Comparison of ENCODE assay signal across 9 cellular contexts in genomic region chr1:26994020-26994745, GRCh38. TPM values are rescaled to one million over a fixed set of nuclear protein-coding genes. Genes with fewer than 3 reads are reported as not detected.
DNase-seq lines count a peak whose midpoint lies in the region; ATAC-seq and TF ChIP-seq lines count a peak whose summit lies in the region.
"Had no signal": no experiment of that assay in that cellular context is flagged by ENCODE, and none has a peak within 500 bp of the region (broad histone marks: within the 10 kb centered on the region; RNA-seq: fewer than 3 reads in every experiment).

No MANE protein-coding gene starts in this region.

- TF ChIP-seq POLR2A in heart left ventricle (IDR thresholded peaks at IDR 0.05) (no peak), GM18505 (IDR thresholded peaks at IDR 0.05; ENCODE audit: borderline replicate concordance, extremely low read depth, insufficient read depth, insufficient read length) (no peak)

- TF ChIP-seq CTCF in heart left ventricle (IDR thresholded peaks at IDR 0.05) = no peak
- no peak for TF ChIP-seq CTCF in coronary artery (IDR thresholded peaks at IDR 0.05)

- H3K27me3 ChIP-seq in heart left ventricle = peaks cover 0 to 41% (median 13%) of the 10 kb centered on the region in 9 donors
- H3K27me3 ChIP-seq in mucosa of stomach (ENCODE audit: control insufficient read depth, insufficient read depth, low read length) = no peaks in the 10 kb centered on the region

- H3K27ac ChIP-seq in heart left ventricle (peak overlapping the region in 10 of 12 donors; percentile 46 to 79 (median 61)), SK-N-MC (no peak overlapping the region), coronary artery (peak overlapping the region; percentile 60 to 85)

- peaks cover 6 to 51% (median 33%) of the 10 kb centered on the region in 12 donors for H3K4me1 ChIP-seq in heart left ventricle
- peaks cover 53% of the 10 kb centered on the region for H3K4me1 ChIP-seq in mucosa of stomach (ENCODE audit: control insufficient read depth, insufficient read depth, low read length)

- 1 to 4% (median 1%) methylated on average over 24 to 95 of the region's 95 CpGs for WGBS in heart left ventricle, 4 donors

- H3K4me3 ChIP-seq in heart left ventricle (peak overlapping the region; percentile 62 to 92 (median 68)), SK-N-MC (peak overlapping the region; percentile 88), coronary artery (peak overlapping the region; percentile 89), mucosa of stomach (ENCODE audit: low read length) (peak overlapping the region; percentile 50)

- no peaks in the 10 kb centered on the region for H3K9me3 ChIP-seq in heart left ventricle
- H3K9me3 ChIP-seq in SK-N-MC (ENCODE audit: low read depth, low read length) = no peaks in the 10 kb centered on the region
- no peaks in the 10 kb centered on the region for H3K9me3 ChIP-seq in mucosa of stomach (ENCODE audit: control insufficient read depth, low read length)

- H3K9ac ChIP-seq in SK-N-MC (ENCODE audit: insufficient read length) = peak overlapping the region; percentile 45
- peak overlapping the region; percentile 87 for H3K9ac ChIP-seq in mucosa of stomach (ENCODE audit: low read length)

- DNase-seq in heart left ventricle (peak in 1 of 5 donors; percentile 64), cardiac septum (ENCODE audit: low spot score) (no peak), SK-N-MC (ENCODE audit: low read depth, low spot score) (no peak), coronary artery (ENCODE audit: low spot score) (no peak), amniotic stem cell (lab: John Stamatoyannopoulos, UW) (no peak)

- peak in 2 of 4 donors; percentile 1 to 8 for ATAC-seq in heart left ventricle
- ATAC-seq in GM18505 (IDR thresholded peaks at IDR 0.05; ENCODE audit: unreplicated experiment) = no peak
- no peak for ATAC-seq in HG03439 (IDR thresholded peaks at IDR 0.05; ENCODE audit: unreplicated experiment)

- H3K36me3 ChIP-seq in heart left ventricle (no peaks in the 10 kb centered on the region), SK-N-MC (ENCODE audit: insufficient read depth, low read length) (no peaks in the 10 kb centered on the region), mucosa of stomach (ENCODE audit: control insufficient read depth, insufficient read depth, low read length) (peaks cover 21% of the 10 kb centered on the region)

- intact Hi-C loops in heart left ventricle (cut with DNase I) = loop anchor here in 1 of 10 donors (10.0 kb wide), 1 partner anchor 51 kb away; no protein-coding TSS in a partner anchor
- intact Hi-C loops in cardiac septum (cut with DNase I) = no loop called here

RNA-seq across cellular contexts. Expression of gene TRNP1, which starts 0.7 kb away (rescaled TPM):
- total RNA-seq in heart left ventricle = 10 to 100 TPM; 16.6 to 68.5 (median 21.7) TPM
- 10 to 100 TPM; 18.4 to 38.9 TPM for polyA plus RNA-seq in heart left ventricle
- total RNA-seq in cardiac septum = 42.2 TPM

RNA-seq across cellular contexts. Expression of gene TENT5B, which starts 18.5 kb away (rescaled TPM):
- total RNA-seq in heart left ventricle (10 to 100 TPM in 8 of 9 donors, 1 to 10 TPM in 1; 9.1 to 78.4 (median 32.6) TPM), cardiac septum (7.6 TPM)
- 10 to 100 TPM; 19.8 to 62.2 TPM for polyA plus RNA-seq in heart left ventricle

RNA-seq across cellular contexts. Expression of gene KDF1, which starts 33.9 kb away (rescaled TPM):
- under 1 TPM in 2 of 9 donors, not detected in 7; 0.12 to 0.45 TPM for total RNA-seq in heart left ventricle
- under 1 TPM in 1 of 2 donors, not detected in 1; 0.03 TPM for polyA plus RNA-seq in heart left ventricle
- not detected for total RNA-seq in cardiac septum
- total RNA-seq: temporal lobe had no signal
